Comparison of ENCODE assay signal across 6 cellular contexts in the genomic region with DNA sequence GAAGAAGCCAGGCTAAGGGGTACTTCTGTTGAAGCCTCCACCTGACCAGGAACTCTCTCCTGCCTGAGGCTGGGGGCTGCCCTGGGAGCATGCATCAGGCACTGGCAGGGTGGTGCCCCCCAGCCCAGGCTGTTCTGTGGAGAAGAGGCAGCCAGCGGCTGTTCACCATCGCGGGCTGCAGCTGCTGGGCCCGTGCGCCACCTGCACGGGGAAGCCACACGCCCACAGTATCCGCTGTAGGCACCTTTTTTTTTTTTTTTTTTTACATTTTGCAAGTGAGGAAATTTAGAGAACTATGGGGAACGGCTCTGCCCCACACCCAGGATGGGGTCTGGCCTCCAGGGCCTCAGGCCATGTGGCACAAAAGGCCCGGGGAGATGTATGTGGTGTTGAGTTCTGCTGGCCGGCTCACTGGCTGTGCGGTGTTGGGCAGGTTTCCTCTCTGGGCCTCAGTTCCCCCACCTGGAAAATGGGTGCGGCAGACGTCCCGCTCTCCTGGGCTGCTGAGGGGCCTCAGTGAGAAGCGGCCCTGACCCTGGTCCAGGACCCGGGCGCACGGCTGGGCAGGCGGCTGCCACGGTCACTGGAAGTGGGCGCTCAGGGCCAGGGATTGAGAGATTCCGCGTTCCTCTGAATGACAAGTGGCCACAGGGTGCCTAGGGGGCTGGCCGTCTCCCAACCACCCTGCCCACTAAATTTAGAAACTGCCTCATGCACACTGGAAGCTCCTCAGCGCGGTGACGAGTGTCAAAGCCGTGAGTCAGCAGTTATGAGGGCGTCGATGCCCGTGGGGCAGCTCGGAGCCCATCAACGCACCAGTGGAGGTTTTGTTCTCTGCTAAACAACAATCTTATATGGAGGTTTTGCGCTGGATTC. TPM values are rescaled to one million over a fixed set of nuclear protein-coding genes. Genes with fewer than 3 reads are reported as not detected.
DNase-seq lines count a peak whose midpoint lies in the region; ATAC-seq and TF ChIP-seq lines count a peak whose summit lies in the region.

No MANE protein-coding gene starts in this region.

- POLR2A ChIA-PET in Panc1 (lab: Charles Lee), result interaction anchor here (0.5 to 0.6 kb wide), 2 partner anchors 8 to 22 kb away, joined by 10 to 19 read pairs; no protein-coding TSS in a partner anchor

- 76 to 90% methylated on average over 12 to 35 of the region's 35 CpGs for WGBS in testis, 2 donors

- TF ChIP-seq CTCF in GM06990 (IDR thresholded peaks at IDR 0.05; ENCODE audit: insufficient read depth, low read length, poor library complexity, severe bottlenecking), result no peak
- no peak for TF ChIP-seq CTCF in Panc1 (IDR thresholded peaks at IDR 0.05)
- TF ChIP-seq CTCF in testis (IDR thresholded peaks at IDR 0.05), result no peak

- CTCF ChIA-PET in Panc1 (lab: Charles Lee), result interaction anchor here (0.5 kb wide), 1 partner anchor 337 kb away, joined by 3 read pairs; no protein-coding TSS in a partner anchor

- intact Hi-C loops in Panc1 (cut with micrococcal nuclease; ENCODE audit: unreplicated experiment) (no loop called here), testis (cut with DNase I; ENCODE audit: low total_unique reads) (no loop called here)

- H3K4me3 ChIP-seq in GM06990 (replicated peaks; ENCODE audit: low read depth, low read length) (no peak overlapping the region), Panc1 (ENCODE audit: low read depth in 2 of 2, low read length in 2 of 2) (peak overlapping the region in 1 of 2 experiments; percentile 13; a peak in 1 of 4 replicates), testis (no peak overlapping the region)

- H3K9me3 ChIP-seq in Panc1 (ENCODE audit: control insufficient read depth, insufficient read depth, low read depth, low read length), result no peaks in the 10 kb centered on the region
- no peaks in the 10 kb centered on the region for H3K9me3 ChIP-seq in testis

- DNase-seq in GM06990 (ENCODE audit: extremely low read depth, insufficient read length) (peak; percentile 54), Panc1 (ENCODE audit: low read depth, low spot score) (no peak), renal cortical epithelial cell (ENCODE audit: low read depth) (peak; percentile 63), testis (no peak)

- in situ Hi-C loops in Panc1 (cut with HindIII; ENCODE audit: low pct_unique_long_range_greater_than_20kb, low sequenced_read_pairs), result no loop called here

- no TSS peak for BruUV-seq in Panc1 (replicated peaks; lab: Mats Ljungman, UMichigan)

- H3K36me3 ChIP-seq in GM06990 (ENCODE audit: control insufficient read depth, insufficient read depth, low read length) (no peaks in the 10 kb centered on the region), Panc1 (ENCODE audit: control insufficient read depth, insufficient read depth, low read length) (no peaks in the 10 kb centered on the region), testis (ENCODE audit: low read depth, missing control alignments) (no peaks in the 10 kb centered on the region)

- ATAC-seq in Panc1, result peak; percentile 79
- ATAC-seq in HG03025 (IDR thresholded peaks at IDR 0.05; ENCODE audit: low FRiP score, unreplicated experiment), result no peak

- H3K4me1 ChIP-seq in Panc1 (ENCODE audit: control insufficient read depth, insufficient read depth, low read length), result peaks cover 52% of the 10 kb centered on the region
- no peaks in the 10 kb centered on the region for H3K4me1 ChIP-seq in testis

- TF ChIP-seq POLR2A in testis (IDR thresholded peaks at IDR 0.05), result no peak

- H3K27me3 ChIP-seq in GM06990 (replicated peaks; ENCODE audit: control insufficient read depth, insufficient read depth, low read length), result no peaks in the 10 kb centered on the region; the same call in 1 of the 2 replicates
- H3K27me3 ChIP-seq in Panc1 (ENCODE audit: control insufficient read depth, insufficient read depth, low read length), result no peaks in the 10 kb centered on the region
- no peaks in the 10 kb centered on the region for H3K27me3 ChIP-seq in testis

- H3K27ac ChIP-seq in Panc1 (ENCODE audit: low read length) (peak overlapping the region; percentile 85), cingulate gyrus (ENCODE audit: low read depth, low read length) (peak overlapping the region; percentile 79), testis (peak overlapping the region in 1 of 2 donors; percentile 74)

RNA-seq across cellular contexts. Expression of gene INTS1, which starts 8.8 kb away (rescaled TPM):
- total RNA-seq in Panc1 (2021; ENCODE audit: unreplicated experiment) (173 TPM), renal cortical epithelial cell (31.8 and 77.9 TPM in 2 replicates), testis (100 to 1,000 TPM; 142 to 185 TPM)
- polyA plus RNA-seq in Panc1 (2012; ENCODE audit: insufficient read length), result 196 TPM
- 142 TPM for polyA plus RNA-seq in testis (ENCODE audit: insufficient read depth, low read depth, low replicate concordance)

RNA-seq across cellular contexts. Expression of gene MAFK, which starts 17.5 kb away (rescaled TPM):
- total RNA-seq in Panc1 (2021; ENCODE audit: unreplicated experiment) (125 TPM), renal cortical epithelial cell (21.9 and 40.7 TPM in 2 replicates), testis (10 to 100 TPM; 17.9 to 25.8 TPM)
- polyA plus RNA-seq in Panc1 (2012; ENCODE audit: insufficient read length), result 120 TPM
- 15.0 TPM for polyA plus RNA-seq in testis (ENCODE audit: insufficient read depth, low read depth, low replicate concordance)

RNA-seq across cellular contexts. Expression of gene TMEM184A, which starts 43.0 kb away (rescaled TPM):
- 9.2 TPM for total RNA-seq in Panc1 (2021; ENCODE audit: unreplicated experiment)
- 13.7 TPM for polyA plus RNA-seq in Panc1 (2012; ENCODE audit: insufficient read length)
- 2.6 and 4.3 TPM in 2 replicates for total RNA-seq in renal cortical epithelial cell
- total RNA-seq in testis, result 10 to 100 TPM; 18.7 to 20.9 TPM
- polyA plus RNA-seq in testis (ENCODE audit: insufficient read depth, low read depth, low replicate concordance), result 7.1 TPM

RNA-seq across cellular contexts. Expression of gene MICALL2, which starts 53.7 kb away (rescaled TPM):
- total RNA-seq in Panc1 (2021; ENCODE audit: unreplicated experiment), result 144 TPM
- 127 TPM for polyA plus RNA-seq in Panc1 (2012; ENCODE audit: insufficient read length)
- 6.8 and 10.1 TPM in 2 replicates for total RNA-seq in renal cortical epithelial cell
- total RNA-seq in testis, result 10 to 100 TPM; 29.4 to 39.4 TPM
- polyA plus RNA-seq in testis (ENCODE audit: insufficient read depth, low read depth, low replicate concordance), result 13.4 TPM

RNA-seq across cellular contexts. Expression of gene PSMG3, which starts 56.8 kb away (rescaled TPM):
- total RNA-seq in Panc1 (2021; ENCODE audit: unreplicated experiment) (59.4 TPM), renal cortical epithelial cell (12.2 and 41.7 TPM in 2 replicates), testis (10 to 100 TPM; 39.1 to 44.5 TPM)
- polyA plus RNA-seq in Panc1 (2012; ENCODE audit: insufficient read length), result 81.5 TPM
- 23.7 TPM for polyA plus RNA-seq in testis (ENCODE audit: insufficient read depth, low read depth, low replicate concordance)

Comparison
In these comparisons a context has a peak if more than half of its experiments do, and no peak if none do; other contexts are left out.
1. DNase-seq: peak in GM06990 (single experiment) and renal cortical epithelial cell (single experiment); none in Panc1 (single experiment) and testis (single experiment).